ENCODE assay signal across 2 cellular contexts in the genomic region with DNA sequence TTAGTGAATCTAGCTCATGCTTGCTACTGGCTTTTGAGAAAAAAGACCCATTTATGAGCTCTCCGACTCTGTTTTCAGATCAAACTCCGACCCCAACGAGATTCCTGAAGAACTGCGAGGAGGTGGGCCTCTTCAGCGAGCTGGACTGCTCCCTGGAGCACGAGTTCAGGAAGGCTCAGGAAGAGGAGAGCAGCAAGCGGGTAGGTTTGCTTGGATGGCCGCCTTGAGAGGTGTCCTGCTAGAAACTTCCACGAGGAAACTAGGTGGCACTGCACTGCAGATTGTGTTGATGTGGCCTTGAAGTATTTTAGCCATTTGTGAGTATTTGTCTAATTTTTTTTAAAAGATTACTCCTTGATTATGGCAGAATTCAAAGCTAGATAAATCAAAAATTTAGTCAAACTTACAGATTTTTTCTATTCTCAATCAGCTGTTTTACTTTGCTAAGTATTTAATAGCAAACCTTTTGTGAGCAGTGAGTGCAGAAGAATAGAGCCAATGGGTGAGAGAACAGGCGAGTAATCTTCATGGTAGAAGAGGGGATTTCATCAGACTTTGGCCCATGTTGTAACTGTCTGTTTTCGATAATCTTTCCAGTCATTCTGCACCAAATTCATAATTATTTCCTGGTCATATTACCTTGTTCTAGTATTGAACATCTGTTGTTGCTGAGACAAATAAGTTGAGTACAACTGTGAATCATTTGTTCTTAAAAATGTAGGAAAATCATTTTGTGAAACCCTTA.
TF ChIP-seq lines count a peak whose summit lies in the region.

No MANE protein-coding gene starts in this region.

TF ChIP-seq in GM23338, 12 proteins besides CTCF, POLR2A, EP300 and RAD21 (continued from another document):
- TF ChIP-seq CREB1 (CRISPR knock-in tag; IDR thresholded peaks at IDR 0.05; ENCODE audit: low read depth) (no peak), ZNF331 (CRISPR knock-in tag; IDR thresholded peaks at IDR 0.05; ENCODE audit: low read depth) (no peak), EZH2phosphoT487 (IDR thresholded peaks at IDR 0.05; ENCODE audit: unreplicated experiment) (no peak), ZNF114 (CRISPR knock-in tag; IDR thresholded peaks at IDR 0.05) (no peak), JUNB (IDR thresholded peaks at IDR 0.05; ENCODE audit: unreplicated experiment) (no peak), STAT1 (IDR thresholded peaks at IDR 0.05; ENCODE audit: unreplicated experiment) (no peak), NANOG (IDR thresholded peaks at IDR 0.05; ENCODE audit: borderline replicate concordance) (no peak)
- TF ChIP-seq, protein P1, sequence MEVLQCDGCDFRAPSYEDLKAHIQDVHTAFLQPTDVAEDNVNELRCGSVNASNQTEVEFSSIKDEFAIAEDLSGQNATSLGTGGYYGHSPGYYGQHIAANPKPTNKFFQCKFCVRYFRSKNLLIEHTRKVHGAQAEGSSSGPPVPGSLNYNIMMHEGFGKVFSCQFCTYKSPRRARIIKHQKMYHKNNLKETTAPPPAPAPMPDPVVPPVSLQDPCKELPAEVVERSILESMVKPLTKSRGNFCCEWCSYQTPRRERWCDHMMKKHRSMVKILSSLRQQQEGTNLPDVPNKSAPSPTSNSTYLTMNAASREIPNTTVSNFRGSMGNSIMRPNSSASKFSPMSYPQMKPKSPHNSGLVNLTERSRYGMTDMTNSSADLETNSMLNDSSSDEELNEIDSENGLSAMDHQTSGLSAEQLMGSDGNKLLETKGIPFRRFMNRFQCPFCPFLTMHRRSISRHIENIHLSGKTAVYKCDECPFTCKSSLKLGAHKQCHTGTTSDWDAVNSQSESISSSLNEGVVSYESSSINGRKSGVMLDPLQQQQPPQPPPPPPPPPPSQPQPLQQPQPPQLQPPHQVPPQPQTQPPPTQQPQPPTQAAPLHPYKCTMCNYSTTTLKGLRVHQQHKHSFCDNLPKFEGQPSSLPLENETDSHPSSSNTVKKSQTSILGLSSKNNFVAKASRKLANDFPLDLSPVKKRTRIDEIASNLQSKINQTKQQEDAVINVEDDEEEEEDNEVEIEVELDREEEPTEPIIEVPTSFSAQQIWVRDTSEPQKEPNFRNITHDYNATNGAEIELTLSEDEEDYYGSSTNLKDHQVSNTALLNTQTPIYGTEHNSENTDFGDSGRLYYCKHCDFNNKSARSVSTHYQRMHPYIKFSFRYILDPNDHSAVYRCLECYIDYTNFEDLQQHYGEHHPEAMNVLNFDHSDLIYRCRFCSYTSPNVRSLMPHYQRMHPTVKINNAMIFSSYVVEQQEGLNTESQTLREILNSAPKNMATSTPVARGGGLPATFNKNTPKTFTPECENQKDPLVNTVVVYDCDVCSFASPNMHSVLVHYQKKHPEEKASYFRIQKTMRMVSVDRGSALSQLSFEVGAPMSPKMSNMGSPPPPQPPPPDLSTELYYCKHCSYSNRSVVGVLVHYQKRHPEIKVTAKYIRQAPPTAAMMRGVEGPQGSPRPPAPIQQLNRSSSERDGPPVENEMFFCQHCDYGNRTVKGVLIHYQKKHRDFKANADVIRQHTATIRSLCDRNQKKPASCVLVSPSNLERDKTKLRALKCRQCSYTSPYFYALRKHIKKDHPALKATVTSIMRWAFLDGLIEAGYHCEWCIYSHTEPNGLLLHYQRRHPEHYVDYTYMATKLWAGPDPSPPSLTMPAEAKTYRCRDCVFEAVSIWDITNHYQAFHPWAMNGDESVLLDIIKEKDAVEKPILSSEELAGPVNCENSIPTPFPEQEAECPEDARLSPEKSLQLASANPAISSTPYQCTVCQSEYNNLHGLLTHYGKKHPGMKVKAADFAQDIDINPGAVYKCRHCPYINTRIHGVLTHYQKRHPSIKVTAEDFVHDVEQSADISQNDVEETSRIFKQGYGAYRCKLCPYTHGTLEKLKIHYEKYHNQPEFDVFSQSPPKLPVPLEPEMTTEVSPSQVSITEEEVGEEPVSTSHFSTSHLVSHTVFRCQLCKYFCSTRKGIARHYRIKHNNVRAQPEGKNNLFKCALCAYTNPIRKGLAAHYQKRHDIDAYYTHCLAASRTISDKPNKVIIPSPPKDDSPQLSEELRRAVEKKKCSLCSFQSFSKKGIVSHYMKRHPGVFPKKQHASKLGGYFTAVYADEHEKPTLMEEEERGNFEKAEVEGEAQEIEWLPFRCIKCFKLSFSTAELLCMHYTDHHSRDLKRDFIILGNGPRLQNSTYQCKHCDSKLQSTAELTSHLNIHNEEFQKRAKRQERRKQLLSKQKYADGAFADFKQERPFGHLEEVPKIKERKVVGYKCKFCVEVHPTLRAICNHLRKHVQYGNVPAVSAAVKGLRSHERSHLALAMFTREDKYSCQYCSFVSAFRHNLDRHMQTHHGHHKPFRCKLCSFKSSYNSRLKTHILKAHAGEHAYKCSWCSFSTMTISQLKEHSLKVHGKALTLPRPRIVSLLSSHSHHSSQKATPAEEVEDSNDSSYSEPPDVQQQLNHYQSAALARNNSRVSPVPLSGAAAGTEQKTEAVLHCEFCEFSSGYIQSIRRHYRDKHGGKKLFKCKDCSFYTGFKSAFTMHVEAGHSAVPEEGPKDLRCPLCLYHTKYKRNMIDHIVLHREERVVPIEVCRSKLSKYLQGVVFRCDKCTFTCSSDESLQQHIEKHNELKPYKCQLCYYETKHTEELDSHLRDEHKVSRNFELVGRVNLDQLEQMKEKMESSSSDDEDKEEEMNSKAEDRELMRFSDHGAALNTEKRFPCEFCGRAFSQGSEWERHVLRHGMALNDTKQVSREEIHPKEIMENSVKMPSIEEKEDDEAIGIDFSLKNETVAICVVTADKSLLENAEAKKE (CRISPR knock-in tag; IDR thresholded peaks at IDR 0.05): no peak
- TF ChIP-seq, protein P2, sequence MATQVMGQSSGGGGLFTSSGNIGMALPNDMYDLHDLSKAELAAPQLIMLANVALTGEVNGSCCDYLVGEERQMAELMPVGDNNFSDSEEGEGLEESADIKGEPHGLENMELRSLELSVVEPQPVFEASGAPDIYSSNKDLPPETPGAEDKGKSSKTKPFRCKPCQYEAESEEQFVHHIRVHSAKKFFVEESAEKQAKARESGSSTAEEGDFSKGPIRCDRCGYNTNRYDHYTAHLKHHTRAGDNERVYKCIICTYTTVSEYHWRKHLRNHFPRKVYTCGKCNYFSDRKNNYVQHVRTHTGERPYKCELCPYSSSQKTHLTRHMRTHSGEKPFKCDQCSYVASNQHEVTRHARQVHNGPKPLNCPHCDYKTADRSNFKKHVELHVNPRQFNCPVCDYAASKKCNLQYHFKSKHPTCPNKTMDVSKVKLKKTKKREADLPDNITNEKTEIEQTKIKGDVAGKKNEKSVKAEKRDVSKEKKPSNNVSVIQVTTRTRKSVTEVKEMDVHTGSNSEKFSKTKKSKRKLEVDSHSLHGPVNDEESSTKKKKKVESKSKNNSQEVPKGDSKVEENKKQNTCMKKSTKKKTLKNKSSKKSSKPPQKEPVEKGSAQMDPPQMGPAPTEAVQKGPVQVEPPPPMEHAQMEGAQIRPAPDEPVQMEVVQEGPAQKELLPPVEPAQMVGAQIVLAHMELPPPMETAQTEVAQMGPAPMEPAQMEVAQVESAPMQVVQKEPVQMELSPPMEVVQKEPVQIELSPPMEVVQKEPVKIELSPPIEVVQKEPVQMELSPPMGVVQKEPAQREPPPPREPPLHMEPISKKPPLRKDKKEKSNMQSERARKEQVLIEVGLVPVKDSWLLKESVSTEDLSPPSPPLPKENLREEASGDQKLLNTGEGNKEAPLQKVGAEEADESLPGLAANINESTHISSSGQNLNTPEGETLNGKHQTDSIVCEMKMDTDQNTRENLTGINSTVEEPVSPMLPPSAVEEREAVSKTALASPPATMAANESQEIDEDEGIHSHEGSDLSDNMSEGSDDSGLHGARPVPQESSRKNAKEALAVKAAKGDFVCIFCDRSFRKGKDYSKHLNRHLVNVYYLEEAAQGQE (IDR thresholded peaks at IDR 0.05; ENCODE audit: unreplicated experiment): no peak

TF ChIP-seq in WTC11, 78 proteins besides CTCF, POLR2A, EP300 and RAD21 (continued from another document):
- TF ChIP-seq, protein P3, sequence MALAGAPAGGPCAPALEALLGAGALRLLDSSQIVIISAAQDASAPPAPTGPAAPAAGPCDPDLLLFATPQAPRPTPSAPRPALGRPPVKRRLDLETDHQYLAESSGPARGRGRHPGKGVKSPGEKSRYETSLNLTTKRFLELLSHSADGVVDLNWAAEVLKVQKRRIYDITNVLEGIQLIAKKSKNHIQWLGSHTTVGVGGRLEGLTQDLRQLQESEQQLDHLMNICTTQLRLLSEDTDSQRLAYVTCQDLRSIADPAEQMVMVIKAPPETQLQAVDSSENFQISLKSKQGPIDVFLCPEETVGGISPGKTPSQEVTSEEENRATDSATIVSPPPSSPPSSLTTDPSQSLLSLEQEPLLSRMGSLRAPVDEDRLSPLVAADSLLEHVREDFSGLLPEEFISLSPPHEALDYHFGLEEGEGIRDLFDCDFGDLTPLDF (CRISPR knock-in tag; IDR thresholded peaks at IDR 0.05): no peak
- TF ChIP-seq RORB (CRISPR knock-in tag; IDR thresholded peaks at IDR 0.05) (no peak), CREB1 (CRISPR knock-in tag; IDR thresholded peaks at IDR 0.05) (no peak), PRRX2 (CRISPR knock-in tag; IDR thresholded peaks at IDR 0.05) (no peak), NFATC4 (CRISPR knock-in tag; IDR thresholded peaks at IDR 0.05) (no peak), ZNF232 (CRISPR knock-in tag; IDR thresholded peaks at IDR 0.05) (no peak), NR1H2 (CRISPR knock-in tag; IDR thresholded peaks at IDR 0.05) (no peak), CREM (CRISPR knock-in tag; IDR thresholded peaks at IDR 0.05) (no peak), MXD4 (CRISPR knock-in tag; IDR thresholded peaks at IDR 0.05; ENCODE audit: borderline replicate concordance) (no peak), MYBL2 (CRISPR knock-in tag; IDR thresholded peaks at IDR 0.05) (no peak)
- TF ChIP-seq, protein P4, sequence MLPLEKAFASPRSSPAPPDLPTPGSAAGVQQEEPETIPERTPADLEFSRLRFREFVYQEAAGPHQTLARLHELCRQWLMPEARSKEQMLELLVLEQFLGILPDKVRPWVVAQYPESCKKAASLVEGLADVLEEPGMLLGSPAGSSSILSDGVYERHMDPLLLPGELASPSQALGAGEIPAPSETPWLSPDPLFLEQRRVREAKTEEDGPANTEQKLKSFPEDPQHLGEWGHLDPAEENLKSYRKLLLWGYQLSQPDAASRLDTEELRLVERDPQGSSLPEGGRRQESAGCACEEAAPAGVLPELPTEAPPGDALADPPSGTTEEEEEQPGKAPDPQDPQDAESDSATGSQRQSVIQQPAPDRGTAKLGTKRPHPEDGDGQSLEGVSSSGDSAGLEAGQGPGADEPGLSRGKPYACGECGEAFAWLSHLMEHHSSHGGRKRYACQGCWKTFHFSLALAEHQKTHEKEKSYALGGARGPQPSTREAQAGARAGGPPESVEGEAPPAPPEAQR (CRISPR knock-in tag; IDR thresholded peaks at IDR 0.05): no peak
- TF ChIP-seq, protein P5, sequence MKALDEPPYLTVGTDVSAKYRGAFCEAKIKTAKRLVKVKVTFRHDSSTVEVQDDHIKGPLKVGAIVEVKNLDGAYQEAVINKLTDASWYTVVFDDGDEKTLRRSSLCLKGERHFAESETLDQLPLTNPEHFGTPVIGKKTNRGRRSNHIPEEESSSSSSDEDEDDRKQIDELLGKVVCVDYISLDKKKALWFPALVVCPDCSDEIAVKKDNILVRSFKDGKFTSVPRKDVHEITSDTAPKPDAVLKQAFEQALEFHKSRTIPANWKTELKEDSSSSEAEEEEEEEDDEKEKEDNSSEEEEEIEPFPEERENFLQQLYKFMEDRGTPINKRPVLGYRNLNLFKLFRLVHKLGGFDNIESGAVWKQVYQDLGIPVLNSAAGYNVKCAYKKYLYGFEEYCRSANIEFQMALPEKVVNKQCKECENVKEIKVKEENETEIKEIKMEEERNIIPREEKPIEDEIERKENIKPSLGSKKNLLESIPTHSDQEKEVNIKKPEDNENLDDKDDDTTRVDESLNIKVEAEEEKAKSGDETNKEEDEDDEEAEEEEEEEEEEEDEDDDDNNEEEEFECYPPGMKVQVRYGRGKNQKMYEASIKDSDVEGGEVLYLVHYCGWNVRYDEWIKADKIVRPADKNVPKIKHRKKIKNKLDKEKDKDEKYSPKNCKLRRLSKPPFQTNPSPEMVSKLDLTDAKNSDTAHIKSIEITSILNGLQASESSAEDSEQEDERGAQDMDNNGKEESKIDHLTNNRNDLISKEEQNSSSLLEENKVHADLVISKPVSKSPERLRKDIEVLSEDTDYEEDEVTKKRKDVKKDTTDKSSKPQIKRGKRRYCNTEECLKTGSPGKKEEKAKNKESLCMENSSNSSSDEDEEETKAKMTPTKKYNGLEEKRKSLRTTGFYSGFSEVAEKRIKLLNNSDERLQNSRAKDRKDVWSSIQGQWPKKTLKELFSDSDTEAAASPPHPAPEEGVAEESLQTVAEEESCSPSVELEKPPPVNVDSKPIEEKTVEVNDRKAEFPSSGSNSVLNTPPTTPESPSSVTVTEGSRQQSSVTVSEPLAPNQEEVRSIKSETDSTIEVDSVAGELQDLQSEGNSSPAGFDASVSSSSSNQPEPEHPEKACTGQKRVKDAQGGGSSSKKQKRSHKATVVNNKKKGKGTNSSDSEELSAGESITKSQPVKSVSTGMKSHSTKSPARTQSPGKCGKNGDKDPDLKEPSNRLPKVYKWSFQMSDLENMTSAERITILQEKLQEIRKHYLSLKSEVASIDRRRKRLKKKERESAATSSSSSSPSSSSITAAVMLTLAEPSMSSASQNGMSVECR (CRISPR knock-in tag; IDR thresholded peaks at IDR 0.05; ENCODE audit: borderline replicate concordance): no peak
- TF ChIP-seq, protein P6, sequence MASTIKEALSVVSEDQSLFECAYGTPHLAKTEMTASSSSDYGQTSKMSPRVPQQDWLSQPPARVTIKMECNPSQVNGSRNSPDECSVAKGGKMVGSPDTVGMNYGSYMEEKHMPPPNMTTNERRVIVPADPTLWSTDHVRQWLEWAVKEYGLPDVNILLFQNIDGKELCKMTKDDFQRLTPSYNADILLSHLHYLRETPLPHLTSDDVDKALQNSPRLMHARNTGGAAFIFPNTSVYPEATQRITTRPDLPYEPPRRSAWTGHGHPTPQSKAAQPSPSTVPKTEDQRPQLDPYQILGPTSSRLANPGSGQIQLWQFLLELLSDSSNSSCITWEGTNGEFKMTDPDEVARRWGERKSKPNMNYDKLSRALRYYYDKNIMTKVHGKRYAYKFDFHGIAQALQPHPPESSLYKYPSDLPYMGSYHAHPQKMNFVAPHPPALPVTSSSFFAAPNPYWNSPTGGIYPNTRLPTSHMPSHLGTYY (CRISPR knock-in tag; IDR thresholded peaks at IDR 0.05): no peak
